Comparison of ENCODE assay signal across 8 cellular contexts in the genomic region with DNA sequence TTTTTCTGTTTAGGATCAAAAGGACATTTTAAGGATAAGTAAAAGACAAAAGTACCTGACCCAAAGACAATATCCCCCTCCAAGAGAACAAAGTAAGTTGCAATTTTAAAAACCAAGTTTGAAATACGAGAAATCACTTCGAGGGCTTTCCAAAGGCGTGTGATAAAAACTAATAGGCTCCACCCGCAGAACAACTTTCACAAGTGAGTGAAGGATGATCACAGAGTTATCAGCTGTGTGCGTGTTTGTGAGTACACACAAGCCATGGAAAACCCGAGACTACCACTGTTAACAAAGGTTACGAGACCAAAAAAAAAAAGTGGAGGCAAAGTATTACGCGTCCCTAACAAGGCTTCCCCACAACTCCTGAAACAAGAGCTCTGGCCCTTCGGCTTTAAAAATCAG. TPM values are rescaled to one million over a fixed set of nuclear protein-coding genes. Genes with fewer than 3 reads are reported as not detected.
DNase-seq lines count a peak whose midpoint lies in the region; ATAC-seq and TF ChIP-seq lines count a peak whose summit lies in the region.

No MANE protein-coding gene starts in this region.

- DNase-seq in T-helper 1 cell (no peak), mucosa of gallbladder (ENCODE audit: low spot score) (peak; percentile 12), DMS 273 treated with DMSO at 0.1 percent for 48 hours (lab: John Stamatoyannopoulos, UW) (no peak)

- H3K36me3 Mint-ChIP-seq in T-helper 1 cell treated with Interleukin-12 subunit alpha and Interleukin-12 subunit beta and Interleukin-4 antibody, amounts not matched to agents 30 μg/mL and 1 μg/mL, for 36 hours (ENCODE audit: low read depth): peaks cover 15% of the 10 kb centered on the region

- H3K4me1 ChIP-seq in OCI-LY3 (ENCODE audit: low read length): peaks cover 24% of the 10 kb centered on the region
- H3K4me1 ChIP-seq in duodenal mucosa (ENCODE audit: control insufficient read depth in 1 of 2, insufficient read depth in 2 of 2, low read length in 2 of 2): peaks cover 18 to 33% of the 10 kb centered on the region in 2 donors

- H3K4me1 Mint-ChIP-seq in T-helper 1 cell treated with Interleukin-12 subunit alpha and Interleukin-12 subunit beta and Interleukin-4 antibody, amounts not matched to agents 30 μg/mL and 1 μg/mL, for 36 hours (ENCODE audit: low read depth): peaks cover 47% of the 10 kb centered on the region

- H3K9ac ChIP-seq in OCI-LY3 (ENCODE audit: low read length) (peak overlapping the region; percentile 85), duodenal mucosa (ENCODE audit: low read depth in 1 of 2, low read length in 2 of 2) (peak overlapping the region; percentile 74 to 95)

- H3K9me3 ChIP-seq in OCI-LY3 (ENCODE audit: insufficient read depth, low read length) (no peaks in the 10 kb centered on the region), duodenal mucosa (ENCODE audit: control insufficient read depth in 1 of 2, low read length in 2 of 2) (no peaks in the 10 kb centered on the region)

- peak overlapping the region; percentile 44 for H2AFZ ChIP-seq in OCI-LY3 (ENCODE audit: low read depth, low read length)

- no peaks in the 10 kb centered on the region for H3K9me3 Mint-ChIP-seq in T-helper 1 cell treated with Interleukin-12 subunit alpha and Interleukin-12 subunit beta and Interleukin-4 antibody, amounts not matched to agents 30 μg/mL and 1 μg/mL, for 36 hours

- H3K4me3 Mint-ChIP-seq in T-helper 1 cell treated with Interleukin-12 subunit alpha and Interleukin-12 subunit beta and Interleukin-4 antibody, amounts not matched to agents 30 μg/mL and 1 μg/mL, for 36 hours: peak overlapping the region; percentile 83

- H3K27ac ChIP-seq in OCI-LY3 (ENCODE audit: low read length): peak overlapping the region; percentile 80
- H3K27ac ChIP-seq in duodenal mucosa (ENCODE audit: low read depth, low read length): peak overlapping the region; percentile 94

- peak overlapping the region; percentile 79 for H3K4me2 ChIP-seq in OCI-LY3 (ENCODE audit: low read length)

- no peaks in the 10 kb centered on the region for H3K36me3 ChIP-seq in OCI-LY3 (replicated peaks; ENCODE audit: low read depth, low read length)
- H3K36me3 ChIP-seq in duodenal mucosa (ENCODE audit: control insufficient read depth in 1 of 2, insufficient read depth in 2 of 2, low read length in 2 of 2): no peaks in the 10 kb centered on the region

- ATAC-seq in GM19467 (IDR thresholded peaks at IDR 0.05; ENCODE audit: unreplicated experiment) (no peak), HG02970 (IDR thresholded peaks at IDR 0.05; ENCODE audit: low FRiP score, unreplicated experiment) (no peak)

- peaks cover 49% of the 10 kb centered on the region for H4K20me1 ChIP-seq in OCI-LY3 (ENCODE audit: insufficient read depth, low read length)

- H3K27me3 ChIP-seq in OCI-LY3 (ENCODE audit: low read depth, low read length) (peaks cover 9% of the 10 kb centered on the region; the same call in 1 of the 2 replicates), duodenal mucosa (ENCODE audit: control insufficient read depth in 1 of 2, insufficient read depth in 2 of 2, low read length in 2 of 2) (no peaks in the 10 kb centered on the region)

- H3K4me3 ChIP-seq in OCI-LY3 (ENCODE audit: low read length) (peak overlapping the region; percentile 82), duodenal mucosa (ENCODE audit: low read depth in 1 of 2, low read length in 2 of 2) (peak overlapping the region; percentile 78 to 88)

- H3K27me3 Mint-ChIP-seq in T-helper 1 cell treated with Interleukin-12 subunit alpha and Interleukin-12 subunit beta and Interleukin-4 antibody, amounts not matched to agents 30 μg/mL and 1 μg/mL, for 36 hours (ENCODE audit: low read depth): peaks cover 15% of the 10 kb centered on the region

- no peak for TF ChIP-seq CTCF in OCI-LY3 (IDR thresholded peaks at IDR 0.05; ENCODE audit: low read depth, low read length)

- peaks cover 56% of the 10 kb centered on the region for H3K79me2 ChIP-seq in OCI-LY3 (ENCODE audit: low read length)

- peak overlapping the region; percentile 78 for H3K27ac Mint-ChIP-seq in T-helper 1 cell treated with Interleukin-12 subunit alpha and Interleukin-12 subunit beta and Interleukin-4 antibody, amounts not matched to agents 30 μg/mL and 1 μg/mL, for 36 hours

RNA-seq across cellular contexts. Expression of gene SMAD2, which starts 0.8 kb away (rescaled TPM):
- total RNA-seq in mucosa of gallbladder: 111 TPM
